Comparison of ENCODE assay signal across 8 cellular contexts in genomic region chr5:33110496-33110895, GRCh38.
DNase-seq lines count a peak whose midpoint lies in the region; ATAC-seq, FAIRE-seq and TF ChIP-seq lines count a peak whose summit lies in the region.
"Not testable (repeated sequence)": the region's sequence is repeated elsewhere in the genome, so short reads cannot be mapped to it uniquely, and the experiment has no call there.

No MANE protein-coding gene starts in this region.

- CTCF ChIA-PET in IMR-90 (lab: Yijun Ruan, JAX), result not testable (repeated sequence)

- H2BK15ac ChIP-seq in IMR-90 (ENCODE audit: low read depth, low read length), result not testable (repeated sequence)

- not testable (repeated sequence) for H3K56ac ChIP-seq in IMR-90 (ENCODE audit: extremely low read depth, insufficient read depth, low read length)

- H3K79me1 ChIP-seq in IMR-90 (ENCODE audit: low read depth in 1 of 2, low read length in 2 of 2), result not testable (repeated sequence)

- not testable (repeated sequence) for H3K9ac ChIP-seq in GM23248; IMR-90 (ENCODE audit: low read depth, low read length); astrocyte (ENCODE audit: low read length); fibroblast of lung (ENCODE audit: insufficient read depth, low read length)

- not testable (repeated sequence) for H3K27ac Mint-ChIP-seq in astrocyte (ENCODE audit: unreplicated experiment)

- H3K27ac ChIP-seq in ACC112 (ENCODE audit: low read depth, low read length) (peak overlapping the region; percentile 25), RWPE2 (ENCODE audit: poor library complexity, severe bottlenecking) (peak overlapping the region; percentile 46)
- H3K27ac ChIP-seq in GM23248; IMR-90 (ENCODE audit: insufficient read depth, low read length); astrocyte (ENCODE audit: low read depth, low read length); fibroblast of lung (ENCODE audit: insufficient read depth, low read length): not testable (repeated sequence)

- H3K4me1 ChIP-seq in ACC112 (ENCODE audit: control insufficient read depth, insufficient read depth, low read length, unreplicated experiment); IMR-90 (ENCODE audit: control insufficient read depth, insufficient read depth, low read length); RWPE2 (ENCODE audit: insufficient read depth, poor library complexity, severe bottlenecking); astrocyte (ENCODE audit: insufficient read depth, low read length); fibroblast of lung (ENCODE audit: control insufficient read depth, extremely low read depth, insufficient read depth, low read length): not testable (repeated sequence)
- peaks cover 20% of the 10 kb centered on the region for H3K4me1 ChIP-seq in GM23248 (ENCODE audit: insufficient read depth)

- BruUV-seq in IMR-90 (replicated peaks; lab: Mats Ljungman, UMichigan), result not testable (repeated sequence)

- H3K4me1 Mint-ChIP-seq in astrocyte (ENCODE audit: low read depth, unreplicated experiment), result not testable (repeated sequence)

- not testable (repeated sequence) for TF ChIP-seq POLR2A in IMR-90 (IDR thresholded peaks at IDR 0.05; ENCODE audit: low read depth, low read length)

- H2BK20ac ChIP-seq in IMR-90 (ENCODE audit: low read depth, low read length), result not testable (repeated sequence)

- H3K4me2 ChIP-seq in GM23248 (ENCODE audit: unreplicated experiment); IMR-90 (ENCODE audit: low read depth, low read length); astrocyte (ENCODE audit: low read length); fibroblast of lung (ENCODE audit: extremely low read depth, insufficient read depth, low read length): not testable (repeated sequence)

- not testable (repeated sequence) for H2AK5ac ChIP-seq in IMR-90 (ENCODE audit: low read depth, low read length)

- peaks cover 22% of the 10 kb centered on the region for H3F3A ChIP-seq in GM23248 (ENCODE audit: insufficient read depth)

- H2AK9ac ChIP-seq in IMR-90 (replicated peaks; ENCODE audit: low read depth, low read length, poor library complexity), result not testable (repeated sequence)

- H3K14ac ChIP-seq in IMR-90 (replicated peaks; ENCODE audit: low read depth, low read length), result peak overlapping the region; percentile 83; the same call in 1 of the 2 replicates

- not testable (repeated sequence) for TF ChIP-seq RAD21 in IMR-90 (IDR thresholded peaks at IDR 0.05; ENCODE audit: low read length)

- H3K9me1 ChIP-seq in IMR-90 (ENCODE audit: insufficient read depth, low read length), result not testable (repeated sequence)

- H3K9me2 ChIP-seq in GM23248 (ENCODE audit: insufficient read depth), result not testable (repeated sequence)

- H2BK120ac ChIP-seq in IMR-90 (ENCODE audit: low read depth, low read length), result 0 out of 2 replicates have a peak overlapping the region, but pooled peaks have one; percentile 32

- ATAC-seq in IMR-90 (ENCODE audit: low read depth), result not testable (repeated sequence)
- ATAC-seq in RWPE2 (ENCODE audit: low read depth), result peak; percentile 57

- POLR2A ChIA-PET in IMR-90 (lab: Charles Lee; ENCODE audit: unreplicated experiment), result not testable (repeated sequence)

- H3K18ac ChIP-seq in IMR-90 (ENCODE audit: low read depth, low read length), result not testable (repeated sequence)

- not testable (repeated sequence) for H3K27me3 Mint-ChIP-seq in astrocyte (ENCODE audit: low read depth, unreplicated experiment)

- H3K4me3 ChIP-seq in ACC112 (ENCODE audit: low read depth, low read length); GM23248; IMR-90 (ENCODE audit: insufficient read depth, low read depth, low read length); RWPE2 (ENCODE audit: severe bottlenecking); astrocyte (ENCODE audit: insufficient read depth, low read depth, low read length); fibroblast of lung (replicated peaks in 1 of 4; ENCODE audit: control extremely low read depth in 1 of 4, insufficient read depth in 1 of 4, low read depth in 3 of 4, low read length in 4 of 4): not testable (repeated sequence)

- H2BK5ac ChIP-seq in IMR-90 (ENCODE audit: low read depth, low read length, poor library complexity, severe bottlenecking), result not testable (repeated sequence)

- not testable (repeated sequence) for H3K27me3 ChIP-seq in ACC112 (ENCODE audit: insufficient read depth, low read length); GM23248 (replicated peaks; ENCODE audit: insufficient read depth); IMR-90 (ENCODE audit: control insufficient read depth, insufficient read depth, low read length); RWPE2 (ENCODE audit: insufficient read depth, poor library complexity, severe bottlenecking); astrocyte (ENCODE audit: insufficient read depth, low read length); fibroblast of lung (ENCODE audit: control insufficient read depth, insufficient read depth, low read length)

- dilution Hi-C loops in IMR-90 (cut with HindIII; ENCODE audit: low sequenced_read_pairs, unreplicated experiment), result not testable (repeated sequence)

- H4K91ac ChIP-seq in IMR-90 (ENCODE audit: insufficient read depth, low read depth, low read length), result not testable (repeated sequence)

- not testable (repeated sequence) for H4K5ac ChIP-seq in IMR-90 (ENCODE audit: low read depth, low read length)

- 61 to 64% methylated on average over 2 of the region's 2 CpGs for WGBS in GM23248 (ENCODE audit: low coverage in 1 of 2, low lambda C conversion rate in 2 of 2, missing lambda C conversion rate in 2 of 2), 2 experiments
- WGBS in IMR-90 (ENCODE audit: extremely low coverage in 2 of 2, insufficient read length in 1 of 2), 2 experiments, result 80% methylated on average over 1 of the region's 2 CpGs; no CpG with 5 or more reads in 1 of the 2 experiments

- not testable (repeated sequence) for H3K36me3 Mint-ChIP-seq in astrocyte (ENCODE audit: low read depth, unreplicated experiment)

- not testable (repeated sequence) for H4K8ac ChIP-seq in IMR-90 (ENCODE audit: low read depth in 2 of 2, low read length in 2 of 2)

- not testable (repeated sequence) for H3K4me3 Mint-ChIP-seq in astrocyte (ENCODE audit: unreplicated experiment)

- not testable (repeated sequence) for H3K79me2 ChIP-seq in ACC112 (ENCODE audit: control insufficient read depth, insufficient read depth, low read length, unreplicated experiment); GM23248 (ENCODE audit: insufficient read depth); astrocyte (ENCODE audit: insufficient read depth, low read length); fibroblast of lung (ENCODE audit: control insufficient read depth, insufficient read depth, low read length)

- in situ Hi-C loops in GM23248 (cut with MboI); IMR-90 (cut with MboI; ENCODE audit: low sequenced_read_pairs): not testable (repeated sequence)

- not testable (repeated sequence) for H2AFZ ChIP-seq in ACC112 (ENCODE audit: low read length, unreplicated experiment); GM23248; IMR-90 (replicated peaks; ENCODE audit: low read length, poor library complexity); astrocyte (ENCODE audit: low read depth, low read length); fibroblast of lung (ENCODE audit: low read length)

- H3K23ac ChIP-seq in IMR-90 (ENCODE audit: low read depth, low read length), result not testable (repeated sequence)

- not testable (repeated sequence) for H3K9me3 ChIP-seq in GM23248 (ENCODE audit: low read depth); IMR-90 (ENCODE audit: control insufficient read depth, insufficient read depth, low read length); RWPE2 (ENCODE audit: severe bottlenecking); astrocyte (ENCODE audit: insufficient read depth, low read depth, low read length); fibroblast of lung (ENCODE audit: control insufficient read depth, insufficient read depth, low read depth, low read length)

- FAIRE-seq in astrocyte (lab: Jason Lieb, UNC), result not testable (repeated sequence)

- H3K9me3 Mint-ChIP-seq in astrocyte (ENCODE audit: unreplicated experiment), result peaks cover 13% of the 10 kb centered on the region

- intact Hi-C loops in IMR-90 (cut with micrococcal nuclease), result not testable (repeated sequence)

- not testable (repeated sequence) for TF ChIP-seq CTCF in IMR-90 (conservative IDR thresholded peaks at IDR 0.05; ENCODE audit: low read depth, low read length); RWPE2 (IDR thresholded peaks at IDR 0.05; ENCODE audit: poor library complexity, severe bottlenecking); astrocyte (IDR thresholded peaks at IDR 0.05; ENCODE audit: insufficient read depth, low read depth, low read length); fibroblast of lung (conservative IDR thresholded peaks at IDR 0.05 in 1 of 2, IDR thresholded peaks at IDR 0.05 in 1 of 2; ENCODE audit: low read depth in 1 of 2, low read length in 2 of 2)

- DNase-seq in GM23248, result peak; percentile 41
- peak; percentile 41 for DNase-seq in IMR-90
- not testable (repeated sequence) for DNase-seq in RWPE2 (ENCODE audit: low spot score)
- DNase-seq in astrocyte (ENCODE audit: low read depth), result peak; percentile 62
- peak; percentile 62 for DNase-seq in dermis blood vessel endothelial cell
- peak; percentile 43 to 72 for DNase-seq in fibroblast of lung (ENCODE audit: low read depth in 2 of 2)
- peak; percentile 25 for DNase-seq in glomerular endothelial cell (ENCODE audit: extremely low read depth, low read depth, low spot score)

- H3K4ac ChIP-seq in IMR-90 (ENCODE audit: low read depth, low read length), result not testable (repeated sequence)

- H3K36me3 ChIP-seq in ACC112 (ENCODE audit: insufficient read depth, low read length); GM23248 (ENCODE audit: low read depth); IMR-90 (ENCODE audit: control insufficient read depth, insufficient read depth, low read length); RWPE2 (ENCODE audit: low read depth); astrocyte (ENCODE audit: insufficient read depth, low read length); fibroblast of lung (ENCODE audit: control insufficient read depth, insufficient read depth, low read length): not testable (repeated sequence)

- H4K20me1 ChIP-seq in GM23248 (ENCODE audit: insufficient read depth); IMR-90 (ENCODE audit: insufficient read depth, low read length); astrocyte (ENCODE audit: insufficient read depth, low read length); fibroblast of lung (ENCODE audit: control insufficient read depth, extremely low read depth, insufficient read depth, low read length): not testable (repeated sequence)
